Comparison of ENCODE assay signal across 9 cellular contexts in the genomic region with DNA sequence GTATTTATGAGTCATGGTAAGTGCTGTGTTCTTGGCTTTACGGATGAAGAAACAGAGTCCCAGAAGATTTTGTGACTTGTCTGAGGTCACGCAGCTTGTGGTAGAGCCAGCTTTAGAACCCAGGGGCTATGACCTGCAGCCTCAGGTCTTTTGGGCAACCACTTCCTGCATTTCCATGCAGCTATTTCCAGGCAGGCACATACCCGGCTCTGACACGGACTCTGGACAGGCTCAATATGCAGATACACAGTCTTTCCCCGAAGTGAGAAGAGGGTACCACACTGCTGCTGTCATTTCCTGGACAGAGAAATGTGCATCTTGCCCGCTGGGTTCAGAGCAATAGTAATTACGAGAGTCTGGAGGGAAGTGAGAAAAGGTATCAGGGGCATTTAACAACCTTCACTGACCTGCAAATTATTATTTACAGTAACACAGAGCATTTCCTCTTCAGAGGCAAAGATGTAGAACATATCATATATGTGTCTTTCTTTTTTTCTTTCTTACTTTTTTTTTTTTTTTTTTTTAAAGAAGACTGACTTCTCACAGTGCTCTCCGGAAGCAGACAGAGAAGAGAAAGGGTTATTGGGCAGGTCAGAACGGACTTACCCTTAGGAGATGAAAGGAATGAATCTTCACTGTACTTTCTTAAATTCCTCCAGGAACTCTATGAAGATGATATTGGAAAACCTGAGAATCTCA.
DNase-seq lines count a peak whose midpoint lies in the region; ATAC-seq lines count a peak whose summit lies in the region.
"Had no signal": no experiment of that assay in that cellular context is flagged by ENCODE, and none has a peak within 500 bp of the region (broad histone marks: within the 10 kb centered on the region; RNA-seq: fewer than 3 reads in every experiment).

No MANE protein-coding gene starts in this region.

- DNase-seq in EH (ENCODE audit: low read depth) (peak; percentile 35), NCI-H345 (lab: John Stamatoyannopoulos, UW) (no peak), NCI-H2081 treated with DMSO at 0.1 percent for 48 hours (lab: John Stamatoyannopoulos, UW) (no peak), dedifferentiated amniotic fluid mesenchymal stem cell (ENCODE audit: extremely low spot score) (no peak)
- peak; percentile 18 for DNase-seq in activated CD8-positive, alpha-beta memory T cell treated with anti-CD3 and anti-CD28 coated beads, Interleukin-2, amount 50 U/mL, for 24 hours (ENCODE audit: extremely low read depth)
- peak; percentile 80 for DNase-seq in stimulated activated CD4-positive, alpha-beta T cell treated with anti-CD3 and anti-CD28 coated beads, Interleukin-1b, Interleukin-23, amount 100 ng/mL, for 48 hours

- ATAC-seq in GM19468 (IDR thresholded peaks at IDR 0.05; ENCODE audit: extremely low read depth, unreplicated experiment) (peak; percentile 98), HG03520 (IDR thresholded peaks at IDR 0.05; ENCODE audit: unreplicated experiment) (peak; percentile 93)
- ATAC-seq: body of pancreas had no signal

Comparison
In these comparisons a context has a peak if more than half of its experiments do, and no peak if none do; other contexts are left out.
1. DNase-seq: peak in EH (single experiment), activated CD8-positive, alpha-beta memory T cell treated with anti-CD3 and anti-CD28 coated beads, Interleukin-2, amount 50 U/mL, for 24 hours (single experiment) and stimulated activated CD4-positive, alpha-beta T cell treated with anti-CD3 and anti-CD28 coated beads, Interleukin-1b, Interleukin-23, amount 100 ng/mL, for 48 hours (single experiment); none in NCI-H345 (single experiment), NCI-H2081 treated with DMSO at 0.1 percent for 48 hours (single experiment) and dedifferentiated amniotic fluid mesenchymal stem cell (single experiment).